ENCODE assay signal across 33 cellular contexts in the genomic region with DNA sequence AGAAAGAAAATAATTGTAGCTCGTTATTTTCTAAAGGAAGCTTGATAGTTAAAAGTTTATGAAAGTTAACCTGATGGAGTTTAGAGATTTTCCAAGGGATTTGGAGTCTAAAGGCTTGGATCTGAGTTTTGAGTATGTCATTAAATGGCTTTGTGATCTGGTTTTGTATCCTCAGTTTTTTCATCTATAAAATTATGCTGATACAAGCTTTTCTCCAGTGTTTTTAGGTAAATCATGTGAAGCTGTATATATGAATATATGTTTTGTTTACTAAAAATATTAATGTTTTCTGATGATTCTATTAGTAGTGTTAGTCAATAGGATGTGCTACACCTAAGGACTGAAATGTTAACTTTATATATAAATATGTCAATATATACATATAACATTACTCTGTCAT.
"Had no signal": no experiment of that assay in that cellular context is flagged by ENCODE, and none has a peak within 500 bp of the region (broad histone marks: within the 10 kb centered on the region; RNA-seq: fewer than 3 reads in every experiment).

No MANE protein-coding gene starts in this region.

- H3K4me1 ChIP-seq: body of pancreas, breast epithelium had no signal

- H3K27me3 ChIP-seq: adrenal gland, body of pancreas, brain microvascular endothelial cell, breast epithelium had no signal

- H3K9me3 ChIP-seq: adrenal gland, body of pancreas, breast epithelium had no signal

- H3K36me3 ChIP-seq: adrenal gland, brain microvascular endothelial cell, breast epithelium had no signal

- DNase-seq: activated B cell treated with CpG ODN at 0.5 μM for 24 hours; activated CD4-positive, alpha-beta memory T cell treated with anti-CD3 and anti-CD28 coated beads for 36 hours; activated CD4-positive, alpha-beta T cell treated with anti-CD3 and anti-CD28 coated beads for 4 hours; activated CD4-positive, alpha-beta T cell treated with anti-CD3 and anti-CD28 coated beads, Interleukin-2, amount 10 ng/mL, durations not matched to agents 24 days and 14 days; activated CD4-positive, alpha-beta T cell treated with anti-CD3 and anti-CD28 coated beads, Interleukin-2, amount 50 U/mL, for 1 hour; activated CD4-positive, alpha-beta T cell treated with anti-CD3 and anti-CD28 coated beads, Interleukin-2, amount 50 U/mL, for 4 hours; activated CD4-positive, CD25-positive, alpha-beta regulatory T cell treated with anti-CD3 and anti-CD28 coated beads, Interleukin-2, amount 50 U/mL, for 72 hours; activated CD8-positive, alpha-beta memory T cell treated with anti-CD3 and anti-CD28 coated beads, Interleukin-2, amount 50 U/mL, for 4 hours; activated CD8-positive, alpha-beta T cell treated with anti-CD3 and anti-CD28 coated beads for 36 hours; activated effector memory CD4-positive, alpha-beta T cell treated with anti-CD3 and anti-CD28 coated beads, Interleukin-2, amount 50 U/mL, for 16 hours; activated gamma-delta T cell treated with Interleukin-2 at 50 U/mL for 16 hours; activated naive CD4-positive, alpha-beta T cell; activated naive CD4-positive, alpha-beta T cell treated with anti-CD3 and anti-CD28 coated beads for 36 hours; activated naive CD4-positive, alpha-beta T cell treated with anti-CD3 and anti-CD28 coated beads, Interleukin-2, amount 50 U/mL, for 16 hours; activated naive CD8-positive, alpha-beta T cell treated with anti-CD3 and anti-CD28 coated beads for 36 hours; activated T-cell treated with anti-CD3 and anti-CD28 coated beads for 4 hours; activated T-cell treated with anti-CD3 and anti-CD28 coated beads, Interleukin-2, amount 50 U/mL, for 1 hour; activated T-cell treated with anti-CD3 and anti-CD28 coated beads, Interleukin-2, amount 50 U/mL, for 4 hours; activated T-cell treated with anti-CD3 and anti-CD28 coated beads, Interleukin-2, amount 50 U/mL, for 72 hours; adrenal gland; amniotic stem cell; aorta; body of pancreas; brain microvascular endothelial cell; central memory CD4-positive, alpha-beta T cell; T-helper 2 cell; T-helper 9 cell had no signal

- H3K27ac ChIP-seq: adrenal gland, body of pancreas, brain microvascular endothelial cell, breast epithelium, VCaP had no signal

- ATAC-seq: activated CD8-positive, alpha-beta T cell treated with anti-CD3 and anti-CD28 coated beads for 36 hours; activated naive CD4-positive, alpha-beta T cell treated with anti-CD3 and anti-CD28 coated beads, Interleukin-2, amount 50 U/mL, for 72 hours; activated T-cell treated with anti-CD3 and anti-CD28 coated beads, Interleukin-2, amount 50 U/mL, for 4 hours; activated T-cell treated with anti-CD3 and anti-CD28 coated beads, Interleukin-2, amount 50 U/mL, for 72 hours; activated T-helper 17 cell treated with anti-CD3 and anti-CD28 coated beads, Interleukin-2, amount 50 U/mL, for 72 hours; body of pancreas had no signal

- H3K4me3 ChIP-seq: adrenal gland, body of pancreas, breast epithelium had no signal

- FAIRE-seq: astrocyte, TTC549 had no signal
